ENCODE assay signal across 1 cellular context in the genomic region with DNA sequence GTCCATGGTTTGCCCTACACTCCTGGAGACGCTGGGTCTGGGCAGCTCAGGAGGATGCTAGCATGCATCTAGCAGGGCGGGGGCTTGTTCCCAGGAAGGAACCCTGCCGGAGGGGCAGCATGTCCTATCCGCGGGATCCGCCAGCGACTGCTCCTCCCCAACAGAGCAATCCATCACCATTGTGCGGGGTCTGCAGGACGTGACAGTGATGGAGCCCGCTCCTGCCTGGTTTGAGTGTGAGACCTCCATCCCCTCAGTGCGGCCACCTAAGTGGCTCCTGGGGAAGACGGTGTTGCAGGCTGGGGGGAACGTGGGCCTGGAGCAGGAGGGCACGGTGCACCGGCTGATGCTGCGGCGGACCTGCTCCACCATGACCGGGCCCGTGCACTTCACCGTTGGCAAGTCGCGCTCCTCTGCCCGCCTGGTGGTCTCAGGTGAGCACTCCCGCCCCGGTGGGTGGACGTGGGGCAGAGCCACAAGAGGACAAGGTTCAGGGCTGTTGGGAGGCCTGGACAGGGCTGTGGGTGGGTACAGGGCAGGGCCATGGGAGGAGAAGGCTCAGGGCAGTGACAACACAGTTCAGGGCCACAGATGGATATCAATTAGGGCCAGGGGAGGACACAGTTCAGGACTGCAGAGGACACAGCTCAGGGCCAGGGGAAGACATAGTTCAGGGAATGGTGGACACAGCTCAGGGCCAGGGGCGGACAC.
TF ChIP-seq lines count a peak whose summit lies in the region.

No MANE protein-coding gene starts in this region.

TF ChIP-seq in HepG2, 621 proteins besides CTCF, POLR2A, EP300 and RAD21 (continued from another document and continues in another):
- TF ChIP-seq ZNF407 (CRISPR knock-in tag; IDR thresholded peaks at IDR 0.05; ENCODE audit: not compliant biosample characterization) (no peak), CHD2 (IDR thresholded peaks at IDR 0.05; ENCODE audit: low read depth, low read length) (no peak), SNAI1 (CRISPR knock-in tag; IDR thresholded peaks at IDR 0.05; ENCODE audit: borderline replicate concordance) (no peak), ZNF235 (CRISPR knock-in tag; IDR thresholded peaks at IDR 0.05; ENCODE audit: borderline replicate concordance) (no peak), SOX6 (IDR thresholded peaks at IDR 0.05) (no peak), SOX6 (CRISPR knock-in tag; IDR thresholded peaks at IDR 0.05) (0 out of 2 replicates have a peak, but pooled peaks have one; percentile 18), RNF2 (conservative IDR thresholded peaks at IDR 0.05; ENCODE audit: low read depth) (no peak), ZNF138 (CRISPR knock-in tag; IDR thresholded peaks at IDR 0.05; ENCODE audit: low read depth) (no peak), MTA1 (CRISPR knock-in tag; IDR thresholded peaks at IDR 0.05; ENCODE audit: borderline replicate concordance) (0 out of 2 replicates have a peak, but pooled peaks have one; percentile 35), ZNF350 (CRISPR knock-in tag; IDR thresholded peaks at IDR 0.05; ENCODE audit: borderline replicate concordance, low read depth) (no peak), TIGD3 (CRISPR knock-in tag; IDR thresholded peaks at IDR 0.05; ENCODE audit: borderline replicate concordance) (no peak), ZNF720 (CRISPR knock-in tag; IDR thresholded peaks at IDR 0.05) (no peak), DMAP1 (CRISPR knock-in tag; IDR thresholded peaks at IDR 0.05) (no peak), ATAD3A (CRISPR knock-in tag; IDR thresholded peaks at IDR 0.05) (no peak), PREB (CRISPR knock-in tag; IDR thresholded peaks at IDR 0.05) (no peak), ZNF747 (CRISPR knock-in tag; IDR thresholded peaks at IDR 0.05; ENCODE audit: borderline replicate concordance) (no peak), ESRRA (CRISPR knock-in tag; IDR thresholded peaks at IDR 0.05; ENCODE audit: low read depth) (peak; percentile 67; the same call in 1 of the 2 replicates), ZNF556 (CRISPR knock-in tag; IDR thresholded peaks at IDR 0.05; ENCODE audit: borderline replicate concordance) (no peak)
- TF ChIP-seq, protein P1, sequence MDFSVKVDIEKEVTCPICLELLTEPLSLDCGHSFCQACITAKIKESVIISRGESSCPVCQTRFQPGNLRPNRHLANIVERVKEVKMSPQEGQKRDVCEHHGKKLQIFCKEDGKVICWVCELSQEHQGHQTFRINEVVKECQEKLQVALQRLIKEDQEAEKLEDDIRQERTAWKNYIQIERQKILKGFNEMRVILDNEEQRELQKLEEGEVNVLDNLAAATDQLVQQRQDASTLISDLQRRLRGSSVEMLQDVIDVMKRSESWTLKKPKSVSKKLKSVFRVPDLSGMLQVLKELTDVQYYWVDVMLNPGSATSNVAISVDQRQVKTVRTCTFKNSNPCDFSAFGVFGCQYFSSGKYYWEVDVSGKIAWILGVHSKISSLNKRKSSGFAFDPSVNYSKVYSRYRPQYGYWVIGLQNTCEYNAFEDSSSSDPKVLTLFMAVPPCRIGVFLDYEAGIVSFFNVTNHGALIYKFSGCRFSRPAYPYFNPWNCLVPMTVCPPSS (IDR thresholded peaks at IDR 0.05), result no peak
- TF ChIP-seq, protein P2, sequence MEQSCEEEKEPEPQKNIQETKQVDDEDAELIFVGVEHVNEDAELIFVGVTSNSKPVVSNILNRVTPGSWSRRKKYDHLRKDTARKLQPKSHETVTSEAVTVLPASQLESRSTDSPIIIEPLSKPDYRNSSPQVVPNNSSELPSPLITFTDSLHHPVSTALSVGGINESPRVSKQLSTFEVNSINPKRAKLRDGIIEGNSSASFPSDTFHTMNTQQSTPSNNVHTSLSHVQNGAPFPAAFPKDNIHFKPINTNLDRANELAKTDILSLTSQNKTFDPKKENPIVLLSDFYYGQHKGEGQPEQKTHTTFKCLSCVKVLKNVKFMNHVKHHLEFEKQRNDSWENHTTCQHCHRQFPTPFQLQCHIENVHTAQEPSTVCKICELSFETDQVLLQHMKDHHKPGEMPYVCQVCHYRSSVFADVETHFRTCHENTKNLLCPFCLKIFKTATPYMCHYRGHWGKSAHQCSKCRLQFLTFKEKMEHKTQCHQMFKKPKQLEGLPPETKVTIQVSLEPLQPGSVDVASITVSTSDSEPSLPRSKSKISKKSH (CRISPR knock-in tag; IDR thresholded peaks at IDR 0.05; ENCODE audit: borderline replicate concordance), result no peak
- TF ChIP-seq, protein P3, sequence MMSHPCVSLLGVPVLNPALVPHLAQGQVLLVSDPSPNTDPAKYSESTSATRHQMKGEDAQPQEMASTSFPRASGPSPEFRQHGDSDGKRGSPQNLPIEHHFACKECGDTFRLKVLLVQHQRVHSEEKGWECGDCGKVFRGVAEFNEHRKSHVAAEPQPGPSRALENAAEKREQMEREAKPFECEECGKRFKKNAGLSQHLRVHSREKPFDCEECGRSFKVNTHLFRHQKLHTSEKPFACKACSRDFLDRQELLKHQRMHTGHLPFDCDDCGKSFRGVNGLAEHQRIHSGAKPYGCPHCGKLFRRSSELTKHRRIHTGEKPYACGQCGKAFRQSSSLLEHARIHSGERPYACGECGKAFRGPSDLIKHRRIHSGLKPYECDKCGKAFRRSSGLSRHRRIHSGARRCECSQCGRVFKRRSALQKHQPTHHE (CRISPR knock-in tag; IDR thresholded peaks at IDR 0.05; ENCODE audit: borderline replicate concordance), result no peak
- TF ChIP-seq, protein P4, sequence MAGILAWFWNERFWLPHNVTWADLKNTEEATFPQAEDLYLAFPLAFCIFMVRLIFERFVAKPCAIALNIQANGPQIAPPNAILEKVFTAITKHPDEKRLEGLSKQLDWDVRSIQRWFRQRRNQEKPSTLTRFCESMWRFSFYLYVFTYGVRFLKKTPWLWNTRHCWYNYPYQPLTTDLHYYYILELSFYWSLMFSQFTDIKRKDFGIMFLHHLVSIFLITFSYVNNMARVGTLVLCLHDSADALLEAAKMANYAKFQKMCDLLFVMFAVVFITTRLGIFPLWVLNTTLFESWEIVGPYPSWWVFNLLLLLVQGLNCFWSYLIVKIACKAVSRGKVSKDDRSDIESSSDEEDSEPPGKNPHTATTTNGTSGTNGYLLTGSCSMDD (CRISPR knock-in tag; IDR thresholded peaks at IDR 0.05), result no peak
- TF ChIP-seq, protein P5, sequence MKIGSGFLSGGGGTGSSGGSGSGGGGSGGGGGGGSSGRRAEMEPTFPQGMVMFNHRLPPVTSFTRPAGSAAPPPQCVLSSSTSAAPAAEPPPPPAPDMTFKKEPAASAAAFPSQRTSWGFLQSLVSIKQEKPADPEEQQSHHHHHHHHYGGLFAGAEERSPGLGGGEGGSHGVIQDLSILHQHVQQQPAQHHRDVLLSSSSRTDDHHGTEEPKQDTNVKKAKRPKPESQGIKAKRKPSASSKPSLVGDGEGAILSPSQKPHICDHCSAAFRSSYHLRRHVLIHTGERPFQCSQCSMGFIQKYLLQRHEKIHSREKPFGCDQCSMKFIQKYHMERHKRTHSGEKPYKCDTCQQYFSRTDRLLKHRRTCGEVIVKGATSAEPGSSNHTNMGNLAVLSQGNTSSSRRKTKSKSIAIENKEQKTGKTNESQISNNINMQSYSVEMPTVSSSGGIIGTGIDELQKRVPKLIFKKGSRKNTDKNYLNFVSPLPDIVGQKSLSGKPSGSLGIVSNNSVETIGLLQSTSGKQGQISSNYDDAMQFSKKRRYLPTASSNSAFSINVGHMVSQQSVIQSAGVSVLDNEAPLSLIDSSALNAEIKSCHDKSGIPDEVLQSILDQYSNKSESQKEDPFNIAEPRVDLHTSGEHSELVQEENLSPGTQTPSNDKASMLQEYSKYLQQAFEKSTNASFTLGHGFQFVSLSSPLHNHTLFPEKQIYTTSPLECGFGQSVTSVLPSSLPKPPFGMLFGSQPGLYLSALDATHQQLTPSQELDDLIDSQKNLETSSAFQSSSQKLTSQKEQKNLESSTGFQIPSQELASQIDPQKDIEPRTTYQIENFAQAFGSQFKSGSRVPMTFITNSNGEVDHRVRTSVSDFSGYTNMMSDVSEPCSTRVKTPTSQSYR (CRISPR knock-in tag; IDR thresholded peaks at IDR 0.05; ENCODE audit: borderline replicate concordance), result no peak
- TF ChIP-seq, protein P6, sequence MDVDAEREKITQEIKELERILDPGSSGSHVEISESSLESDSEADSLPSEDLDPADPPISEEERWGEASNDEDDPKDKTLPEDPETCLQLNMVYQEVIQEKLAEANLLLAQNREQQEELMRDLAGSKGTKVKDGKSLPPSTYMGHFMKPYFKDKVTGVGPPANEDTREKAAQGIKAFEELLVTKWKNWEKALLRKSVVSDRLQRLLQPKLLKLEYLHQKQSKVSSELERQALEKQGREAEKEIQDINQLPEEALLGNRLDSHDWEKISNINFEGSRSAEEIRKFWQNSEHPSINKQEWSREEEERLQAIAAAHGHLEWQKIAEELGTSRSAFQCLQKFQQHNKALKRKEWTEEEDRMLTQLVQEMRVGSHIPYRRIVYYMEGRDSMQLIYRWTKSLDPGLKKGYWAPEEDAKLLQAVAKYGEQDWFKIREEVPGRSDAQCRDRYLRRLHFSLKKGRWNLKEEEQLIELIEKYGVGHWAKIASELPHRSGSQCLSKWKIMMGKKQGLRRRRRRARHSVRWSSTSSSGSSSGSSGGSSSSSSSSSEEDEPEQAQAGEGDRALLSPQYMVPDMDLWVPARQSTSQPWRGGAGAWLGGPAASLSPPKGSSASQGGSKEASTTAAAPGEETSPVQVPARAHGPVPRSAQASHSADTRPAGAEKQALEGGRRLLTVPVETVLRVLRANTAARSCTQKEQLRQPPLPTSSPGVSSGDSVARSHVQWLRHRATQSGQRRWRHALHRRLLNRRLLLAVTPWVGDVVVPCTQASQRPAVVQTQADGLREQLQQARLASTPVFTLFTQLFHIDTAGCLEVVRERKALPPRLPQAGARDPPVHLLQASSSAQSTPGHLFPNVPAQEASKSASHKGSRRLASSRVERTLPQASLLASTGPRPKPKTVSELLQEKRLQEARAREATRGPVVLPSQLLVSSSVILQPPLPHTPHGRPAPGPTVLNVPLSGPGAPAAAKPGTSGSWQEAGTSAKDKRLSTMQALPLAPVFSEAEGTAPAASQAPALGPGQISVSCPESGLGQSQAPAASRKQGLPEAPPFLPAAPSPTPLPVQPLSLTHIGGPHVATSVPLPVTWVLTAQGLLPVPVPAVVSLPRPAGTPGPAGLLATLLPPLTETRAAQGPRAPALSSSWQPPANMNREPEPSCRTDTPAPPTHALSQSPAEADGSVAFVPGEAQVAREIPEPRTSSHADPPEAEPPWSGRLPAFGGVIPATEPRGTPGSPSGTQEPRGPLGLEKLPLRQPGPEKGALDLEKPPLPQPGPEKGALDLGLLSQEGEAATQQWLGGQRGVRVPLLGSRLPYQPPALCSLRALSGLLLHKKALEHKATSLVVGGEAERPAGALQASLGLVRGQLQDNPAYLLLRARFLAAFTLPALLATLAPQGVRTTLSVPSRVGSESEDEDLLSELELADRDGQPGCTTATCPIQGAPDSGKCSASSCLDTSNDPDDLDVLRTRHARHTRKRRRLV (CRISPR knock-in tag; IDR thresholded peaks at IDR 0.05), result no peak
